1 cellular context compared by ENCODE assay signal in the genomic region with DNA sequence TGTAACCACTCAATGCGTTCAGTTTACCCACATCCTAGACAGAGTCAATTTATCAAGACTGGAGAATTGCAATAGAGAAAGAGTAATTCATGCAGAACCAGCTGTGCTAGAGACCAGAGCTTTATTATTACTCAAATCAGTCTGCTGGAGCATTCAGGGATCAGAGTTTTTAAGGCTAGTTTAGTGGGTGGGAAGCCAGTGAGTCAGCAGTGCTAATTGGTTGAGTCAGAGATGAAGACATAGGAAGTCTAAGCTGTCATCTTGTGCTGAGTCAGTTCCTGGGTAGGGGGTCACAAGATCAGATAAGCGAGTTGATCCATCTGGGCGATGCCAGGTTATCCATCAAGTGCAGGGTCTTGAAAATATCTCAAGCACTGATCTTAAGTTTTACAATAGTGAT.
TF ChIP-seq lines count a peak whose summit lies in the region.

No MANE protein-coding gene starts in this region.

TF ChIP-seq in IMR-90, 13 proteins besides CTCF, POLR2A, EP300 and RAD21 (continued from another document):
- TF ChIP-seq, protein P1, sequence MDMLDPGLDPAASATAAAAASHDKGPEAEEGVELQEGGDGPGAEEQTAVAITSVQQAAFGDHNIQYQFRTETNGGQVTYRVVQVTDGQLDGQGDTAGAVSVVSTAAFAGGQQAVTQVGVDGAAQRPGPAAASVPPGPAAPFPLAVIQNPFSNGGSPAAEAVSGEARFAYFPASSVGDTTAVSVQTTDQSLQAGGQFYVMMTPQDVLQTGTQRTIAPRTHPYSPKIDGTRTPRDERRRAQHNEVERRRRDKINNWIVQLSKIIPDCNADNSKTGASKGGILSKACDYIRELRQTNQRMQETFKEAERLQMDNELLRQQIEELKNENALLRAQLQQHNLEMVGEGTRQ (IDR thresholded peaks at IDR 0.05; ENCODE audit: low read depth, low read length): no peak
- TF ChIP-seq MAFK (IDR thresholded peaks at IDR 0.05; ENCODE audit: low read depth, low read length): peak; percentile 74
- TF ChIP-seq MXI1 (IDR thresholded peaks at IDR 0.05; ENCODE audit: borderline replicate concordance, low read depth, low read length): no peak
- TF ChIP-seq NFE2L2 (IDR thresholded peaks at IDR 0.05; ENCODE audit: low read depth, low read length): peak; percentile 79
- TF ChIP-seq CHD1 (IDR thresholded peaks at IDR 0.05; ENCODE audit: low read depth, low read length): no peak
- TF ChIP-seq MAZ (IDR thresholded peaks at IDR 0.05; ENCODE audit: borderline replicate concordance, low read depth, low read length): no peak
- TF ChIP-seq RFX5 (IDR thresholded peaks at IDR 0.05; ENCODE audit: low read depth, low read length): no peak
- TF ChIP-seq RCOR1 (IDR thresholded peaks at IDR 0.05; ENCODE audit: insufficient replicate concordance, low read length): peak; percentile 18
- TF ChIP-seq CEBPB (IDR thresholded peaks at IDR 0.05; ENCODE audit: low read depth, low read length): peak; percentile 81
- TF ChIP-seq BHLHE40 (IDR thresholded peaks at IDR 0.05; ENCODE audit: low read depth, low read length): peak; percentile 29; the same call in 1 of the 2 replicates
TF ChIP-seq in IMR-90: peak in this region for 6.
